In genomic region chr7:131056007-131056406, GRCh38 we compare ENCODE assay signal across 12 cellular contexts.
DNase-seq lines count a peak whose midpoint lies in the region; ATAC-seq, FAIRE-seq and TF ChIP-seq lines count a peak whose summit lies in the region.
"Had no signal": no experiment of that assay in that cellular context is flagged by ENCODE, and none has a peak within 500 bp of the region (broad histone marks: within the 10 kb centered on the region; RNA-seq: fewer than 3 reads in every experiment).

No MANE protein-coding gene starts in this region.

- H4K20me1 ChIP-seq in GM12878 (ENCODE audit: control insufficient read depth, insufficient read depth) = no peaks in the 10 kb centered on the region

- no peaks in the 10 kb centered on the region; the same call in 2 of the 3 replicates for H3K9me3 ChIP-seq in GM12878 (replicated peaks; ENCODE audit: control insufficient read depth, insufficient read depth, low read length)
- H3K9me3 ChIP-seq in naive thymus-derived CD4-positive, alpha-beta T cell (ENCODE audit: control insufficient read depth in 2 of 3, low read length in 3 of 3) = no peaks in the 10 kb centered on the region
- H3K9me3 ChIP-seq: left ventricle myocardium inferior, pancreas had no signal

- TSS peak; percentile 10 for BruUV-seq in GM12878 (replicated peaks; lab: Mats Ljungman, UMichigan)

- no peak overlapping the region for H3K4me2 ChIP-seq in GM12878 (ENCODE audit: control insufficient read depth, insufficient read depth)

- no peak overlapping the region for H2AFZ ChIP-seq in GM12878 (ENCODE audit: control insufficient read depth, low read depth, low read length)

- H3K36me3 Mint-ChIP-seq in CD14-positive monocyte = peaks cover 8 to 27% of the 10 kb centered on the region in 2 donors
- H3K36me3 Mint-ChIP-seq in HFFc6 (ENCODE audit: low read depth) = peaks cover 34% of the 10 kb centered on the region
- H3K36me3 Mint-ChIP-seq in naive thymus-derived CD4-positive, alpha-beta T cell = peaks cover 7 to 30% (median 15%) of the 10 kb centered on the region in 5 donors
- peaks cover 5% of the 10 kb centered on the region for H3K36me3 Mint-ChIP-seq in endothelial cell (ENCODE audit: low read depth, unreplicated experiment)

- H3K4me3 Mint-ChIP-seq in CD14-positive monocyte = no peak overlapping the region
- H3K4me3 Mint-ChIP-seq in HFFc6 = peak overlapping the region; percentile 7; the same call in 1 of the 2 replicates
- H3K4me3 Mint-ChIP-seq in naive thymus-derived CD4-positive, alpha-beta T cell = peak overlapping the region; percentile 33 to 93 (median 80)
- no peak overlapping the region for H3K4me3 Mint-ChIP-seq in endothelial cell (ENCODE audit: unreplicated experiment)
- H3K4me3 Mint-ChIP-seq: T-helper 1 cell treated with Interleukin-12 subunit alpha and Interleukin-12 subunit beta and Interleukin-4 antibody, amounts not matched to agents 30 μg/mL and 1 μg/mL, for 36 hours had no signal

- DNase-seq in CD14-positive monocyte (ENCODE audit: low spot score) (no peak), HFFc6 (no peak), GM12878 (ENCODE audit: low read depth, low spot score) (no peak), endothelial cell (ENCODE audit: low spot score) (no peak), cortex of kidney (lab: John Stamatoyannopoulos, UW) (no peak), RWPE1 (ENCODE audit: low spot score) (no peak)
- no peak for DNase-seq in naive thymus-derived CD4-positive, alpha-beta T cell
- no peak for DNase-seq in stimulated activated CD8-positive, alpha-beta memory T cell treated with anti-CD3 and anti-CD28 coated beads, Interleukin-4, amount 100 ng/mL, for 48 hours
- DNase-seq: aorta, left ventricle myocardium inferior, pancreas had no signal

- TF ChIP-seq CTCF in CD14-positive monocyte (IDR thresholded peaks at IDR 0.05) (peak; percentile 2), HFFc6 (IDR thresholded peaks at IDR 0.05) (no peak), GM12878 (IDR thresholded peaks at IDR 0.05 in 2 of 3, conservative IDR thresholded peaks at IDR 0.05 in 1 of 3; ENCODE audit: control insufficient read depth in 2 of 3, extremely low read depth in 1 of 3, insufficient read depth in 1 of 3, low read depth in 3 of 3, low read length in 3 of 3) (no peak), endothelial cell (IDR thresholded peaks at IDR 0.05; ENCODE audit: unreplicated experiment) (no peak), RWPE1 (conservative IDR thresholded peaks at IDR 0.05; ENCODE audit: low read depth) (no peak)

- no peak overlapping the region for H3K27ac ChIP-seq in GM12878 (ENCODE audit: control insufficient read depth, insufficient read depth)
- H3K27ac ChIP-seq in naive thymus-derived CD4-positive, alpha-beta T cell (ENCODE audit: low read depth, low read length) = peak overlapping the region; percentile 76
- H3K27ac ChIP-seq in RWPE1 = no peak overlapping the region

- intact Hi-C loops in CD14-positive monocyte (cut with micrococcal nuclease) = no loop called here
- intact Hi-C loops in GM12878 (cut with micrococcal nuclease; ENCODE audit: unreplicated experiment) = no loop called here
- intact Hi-C loops in naive thymus-derived CD4-positive, alpha-beta T cell (cut with micrococcal nuclease) = loop anchor here in 1 of 2 donors (2.0 kb wide), 1 partner anchor 133 kb away; no protein-coding TSS in a partner anchor

- in situ Hi-C loops in GM12878 (cut with MboI) = no loop called here

- H3K9me3 Mint-ChIP-seq in CD14-positive monocyte (peaks cover 6 to 9% (median 7%) of the 10 kb centered on the region in 7 donors), HFFc6 (peaks cover 12% of the 10 kb centered on the region), endothelial cell (ENCODE audit: unreplicated experiment) (no peaks in the 10 kb centered on the region)
- peaks cover 0 to under 1% (median 0%) of the 10 kb centered on the region in 11 donors for H3K9me3 Mint-ChIP-seq in naive thymus-derived CD4-positive, alpha-beta T cell
- H3K9me3 Mint-ChIP-seq: T-helper 1 cell treated with Interleukin-12 subunit alpha and Interleukin-12 subunit beta and Interleukin-4 antibody, amounts not matched to agents 30 μg/mL and 1 μg/mL, for 36 hours had no signal

- no peak for TF ChIP-seq POLR2A in GM12878 (IDR thresholded peaks at IDR 0.05; ENCODE audit: low read depth, low read length)

- H3K27ac Mint-ChIP-seq in CD14-positive monocyte = peak overlapping the region in 2 of 7 donors; percentile 26 to 48
- H3K27ac Mint-ChIP-seq in HFFc6 = peak overlapping the region; percentile 84
- peak overlapping the region; percentile 76 to 100 (median 97) for H3K27ac Mint-ChIP-seq in naive thymus-derived CD4-positive, alpha-beta T cell
- H3K27ac Mint-ChIP-seq in endothelial cell (ENCODE audit: unreplicated experiment) = no peak overlapping the region

- FAIRE-seq in GM12878 (lab: Jason Lieb, UNC) = no peak
- FAIRE-seq: pancreas had no signal

- TF ChIP-seq EP300 in GM12878 (IDR thresholded peaks at IDR 0.05; ENCODE audit: borderline replicate concordance in 1 of 2, control insufficient read depth in 1 of 2, low read depth in 2 of 2, low read length in 2 of 2) = no peak

- H3K27me3 ChIP-seq in GM12878 (replicated peaks in 1 of 2; ENCODE audit: control insufficient read depth in 2 of 2, insufficient read depth in 2 of 2, low read length in 1 of 2) = no peaks in the 10 kb centered on the region
- no peaks in the 10 kb centered on the region for H3K27me3 ChIP-seq in naive thymus-derived CD4-positive, alpha-beta T cell (ENCODE audit: control insufficient read depth in 2 of 2, insufficient read depth in 2 of 2, low read length in 2 of 2)
- H3K27me3 ChIP-seq: pancreas had no signal

- peaks cover 0 to 3% (median 0%) of the 10 kb centered on the region in 3 donors for H3K27me3 Mint-ChIP-seq in CD14-positive monocyte (ENCODE audit: low read depth in 3 of 3)
- peaks cover 9% of the 10 kb centered on the region; the same call in 1 of the 2 replicates for H3K27me3 Mint-ChIP-seq in HFFc6 (ENCODE audit: insufficient read depth)
- no peaks in the 10 kb centered on the region for H3K27me3 Mint-ChIP-seq in naive thymus-derived CD4-positive, alpha-beta T cell
- H3K27me3 Mint-ChIP-seq in endothelial cell (ENCODE audit: unreplicated experiment) = no peaks in the 10 kb centered on the region

- 0 out of 2 replicates have a peak, but pooled peaks cover 6% of the 10 kb centered on the region for H3K4me1 ChIP-seq in GM12878 (ENCODE audit: control insufficient read depth, insufficient read depth, low read length)
- peaks cover 64 to 72% of the 10 kb centered on the region in 2 donors for H3K4me1 ChIP-seq in naive thymus-derived CD4-positive, alpha-beta T cell (ENCODE audit: control insufficient read depth in 2 of 2, insufficient read depth in 2 of 2, low read length in 2 of 2)

- CTCF ChIA-PET in GM12878 (lab: Yijun Ruan, JAX) = interaction anchor here (1.4 to 4.2 kb wide), 4 partner anchors 13 to 247 kb away, joined by 3 to 18 read pairs (median 7); no protein-coding TSS in a partner anchor
- CTCF ChIA-PET in naive thymus-derived CD4-positive, alpha-beta T cell (lab: Charles Lee) = interaction anchor here (1.0 kb wide), 1 partner anchor 43 kb away, joined by 3 read pairs; no protein-coding TSS in a partner anchor
- CTCF ChIA-PET in RWPE1 (lab: Yijun Ruan, JAX) = interaction anchor here (1.0 kb wide), 1 partner anchor 13 kb away, joined by 4 read pairs; no protein-coding TSS in a partner anchor

- WGBS in GM12878 (ENCODE audit: insufficient coverage, insufficient replicate concordance, low lambda C conversion rate, missing lambda C conversion rate) = 96% methylated on average over 2 of the region's 2 CpGs

- H3K79me2 ChIP-seq in GM12878 (ENCODE audit: control insufficient read depth, insufficient read depth, low read length) = peaks cover 3% of the 10 kb centered on the region

- no peak overlapping the region for H3K9ac ChIP-seq in GM12878 (ENCODE audit: control insufficient read depth, insufficient read depth, low read length)

- RAD21 ChIA-PET in GM12878 (lab: Charles Lee; ENCODE audit: unreplicated experiment) = interaction anchor here (1.3 to 4.2 kb wide), 2 partner anchors 16 to 67 kb away, joined by 3 to 19 read pairs; no protein-coding TSS in a partner anchor

- SMC1A ChIA-PET in GM12878 (lab: Charles Lee; ENCODE audit: uncharacterized antibody, unreplicated experiment) = interaction anchor here (1.7 to 2.8 kb wide), 3 partner anchors 16 to 74 kb away, joined by 3 to 12 read pairs (median 5); no protein-coding TSS in a partner anchor

- H3K36me3 ChIP-seq in GM12878 (ENCODE audit: control insufficient read depth in 2 of 2, insufficient read depth in 2 of 2, low read length in 1 of 2) = peaks cover 0 to 3% of the 10 kb centered on the region in 2 experiments; a peak in 1 of 4 replicates
- no peaks in the 10 kb centered on the region for H3K36me3 ChIP-seq in naive thymus-derived CD4-positive, alpha-beta T cell (ENCODE audit: control insufficient read depth in 2 of 3, insufficient read depth in 3 of 3, low read length in 3 of 3)
- H3K36me3 ChIP-seq: pancreas had no signal

- no peak for TF ChIP-seq RAD21 in GM12878 (IDR thresholded peaks at IDR 0.05; ENCODE audit: insufficient read depth, low read depth, low read length)

- H3K4me3 ChIP-seq in GM12878 = no peak overlapping the region
- H3K4me3 ChIP-seq in naive thymus-derived CD4-positive, alpha-beta T cell (ENCODE audit: low read length) = no peak overlapping the region
- H3K4me3 ChIP-seq: left ventricle myocardium inferior, pancreas had no signal

- POLR2A ChIA-PET in GM12878 (lab: Charles Lee) (interaction anchor here (1.4 kb wide), 1 partner anchor 48 kb away, joined by 3 read pairs; no protein-coding TSS in a partner anchor), RWPE1 (lab: Yijun Ruan, JAX; ENCODE audit: low non-redundant PET) (no interaction called here)
- POLR2A ChIA-PET in naive thymus-derived CD4-positive, alpha-beta T cell (lab: Charles Lee) = interaction anchor here (0.6 to 3.5 kb wide), 4 partner anchors 11 to 378 kb away, joined by 3 to 17 read pairs (median 5); no protein-coding TSS in a partner anchor

- no peak for ATAC-seq in GM12878
- no peak for ATAC-seq in naive thymus-derived CD4-positive, alpha-beta T cell

- H3K4me1 Mint-ChIP-seq in CD14-positive monocyte = peaks cover 33% of the 10 kb centered on the region
- peaks cover 53% of the 10 kb centered on the region for H3K4me1 Mint-ChIP-seq in HFFc6 (ENCODE audit: low read depth)
- H3K4me1 Mint-ChIP-seq in naive thymus-derived CD4-positive, alpha-beta T cell = peaks cover 50 to 81% (median 72%) of the 10 kb centered on the region in 7 donors
- no peaks in the 10 kb centered on the region for H3K4me1 Mint-ChIP-seq in endothelial cell (ENCODE audit: unreplicated experiment)

TF ChIP-seq in GM12878, 131 proteins besides CTCF, POLR2A, EP300 and RAD21 (continues in another document):
- TF ChIP-seq ETV6 (conservative IDR thresholded peaks at IDR 0.05 in 1 of 2, IDR thresholded peaks at IDR 0.05 in 1 of 2; ENCODE audit: borderline replicate concordance in 1 of 2, low read depth in 1 of 2) = no peak

Comparison
In these comparisons a context has a peak if more than half of its experiments do, and no peak if none do; other contexts are left out.
1. H3K4me3 Mint-ChIP-seq: peak in HFFc6 (single experiment) and naive thymus-derived CD4-positive, alpha-beta T cell (10 of 10); none in CD14-positive monocyte (0 of 2) and endothelial cell (single experiment).